17 cellular contexts compared by ENCODE assay signal in the genomic region with DNA sequence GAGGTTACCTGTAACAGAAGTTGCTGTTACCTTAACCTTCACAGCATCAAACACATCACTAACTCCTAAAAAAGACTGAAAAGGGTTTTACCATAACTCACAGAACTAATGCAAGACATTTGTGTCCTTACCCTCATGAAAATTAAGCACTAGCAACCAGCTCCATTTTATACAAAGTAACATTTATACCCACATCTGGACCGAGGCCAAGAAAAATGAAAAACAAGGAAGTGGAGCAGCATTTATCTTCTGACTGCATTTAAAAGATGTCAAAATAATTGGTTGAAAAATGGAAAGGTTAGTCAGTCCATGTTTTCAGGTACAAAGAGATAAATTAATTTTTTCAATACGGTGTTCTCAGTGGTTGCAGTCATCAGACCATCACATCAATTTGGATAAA. TPM values are rescaled to one million over a fixed set of nuclear protein-coding genes. Genes with fewer than 3 reads are reported as not detected.
DNase-seq lines count a peak whose midpoint lies in the region; ATAC-seq and TF ChIP-seq lines count a peak whose summit lies in the region.
"Had no signal": no experiment of that assay in that cellular context is flagged by ENCODE, and none has a peak within 500 bp of the region (broad histone marks: within the 10 kb centered on the region; RNA-seq: fewer than 3 reads in every experiment).

No MANE protein-coding gene starts in this region.

- no peak for ATAC-seq in right lobe of liver
- ATAC-seq: CD8-positive, alpha-beta T cell; HepG2; T-helper 17 cell had no signal

- intact Hi-C loops in MCF 10A (cut with micrococcal nuclease), result no loop called here
- intact Hi-C loops in breast epithelium (cut with DNase I; ENCODE audit: low total_unique reads), result no loop called here
- intact Hi-C loops in right lobe of liver (cut with DNase I), result no loop called here

- H3K27ac ChIP-seq in breast epithelium (no peak overlapping the region), right lobe of liver (peak overlapping the region in 1 of 3 donors; percentile 91)
- H3K27ac ChIP-seq: 22Rv1, RWPE1 had no signal

- H3K9me3 ChIP-seq in breast epithelium (no peaks in the 10 kb centered on the region), right lobe of liver (no peaks in the 10 kb centered on the region)

- peak; percentile 49 for DNase-seq in DMS 273 (lab: John Stamatoyannopoulos, UW; ENCODE audit: unreplicated experiment)
- DNase-seq in DMS 273 treated with DMSO at 0.1 percent for 48 hours (lab: John Stamatoyannopoulos, UW), result no peak
- peak; percentile 14 for DNase-seq in MCF 10A (ENCODE audit: unreplicated experiment)
- no peak for DNase-seq in breast epithelium (ENCODE audit: low spot score in 2 of 2)
- peak; percentile 11 for DNase-seq in OCI-M1 (lab: John Stamatoyannopoulos, UW)
- DNase-seq in type B pancreatic cell (ENCODE audit: extremely low spot score, unreplicated experiment), result no peak
- no peak for DNase-seq in GM19240 (ENCODE audit: insufficient read length, low spot score)
- DNase-seq in right lobe of liver, result no peak
- DNase-seq: CD8-positive, alpha-beta T cell; EL; HFFc6; NCI-H446 treated with DMSO at 0.1 percent for 48 hours; T-helper 17 cell had no signal

- POLR2A ChIA-PET in MCF 10A (lab: Yijun Ruan, JAX), result interaction anchor here (0.8 kb wide), 1 partner anchor 15 kb away, joined by 3 read pairs; no protein-coding TSS in a partner anchor

- no peaks in the 10 kb centered on the region for H3K36me3 ChIP-seq in breast epithelium
- H3K36me3 ChIP-seq in right lobe of liver, result peaks cover 0 to 15% (median 5%) of the 10 kb centered on the region in 4 donors

- H3K36me3 Mint-ChIP-seq in MCF 10A (ENCODE audit: insufficient read depth, unreplicated experiment) (no peaks in the 10 kb centered on the region), type B pancreatic cell (no peaks in the 10 kb centered on the region)
- H3K36me3 Mint-ChIP-seq: CD8-positive, alpha-beta T cell had no signal

- H3K4me3 Mint-ChIP-seq in MCF 10A (ENCODE audit: unreplicated experiment) (no peak overlapping the region), type B pancreatic cell (peak overlapping the region; percentile 10)
- H3K4me3 Mint-ChIP-seq: CD8-positive, alpha-beta T cell; HFFc6; T-helper 17 cell had no signal

- CTCF ChIA-PET in MCF 10A (lab: Yijun Ruan, JAX), result interaction anchor here (1.0 kb wide), 1 partner anchor 50 kb away, joined by 4 read pairs; no protein-coding TSS in a partner anchor

- H3K27me3 Mint-ChIP-seq in MCF 10A (ENCODE audit: insufficient read depth, unreplicated experiment), result peaks cover 15% of the 10 kb centered on the region
- H3K27me3 Mint-ChIP-seq in type B pancreatic cell, result peaks cover 79% of the 10 kb centered on the region

- TF ChIP-seq POLR2A in breast epithelium (IDR thresholded peaks at IDR 0.05) (no peak), right lobe of liver (IDR thresholded peaks at IDR 0.05) (no peak)

- H3K4me3 ChIP-seq in breast epithelium, result no peak overlapping the region
- no peak overlapping the region for H3K4me3 ChIP-seq in right lobe of liver

- TF ChIP-seq CTCF in MCF 10A (IDR thresholded peaks at IDR 0.05; ENCODE audit: unreplicated experiment), result no peak
- TF ChIP-seq CTCF in breast epithelium (IDR thresholded peaks at IDR 0.05), result no peak
- no peak for TF ChIP-seq CTCF in type B pancreatic cell (conservative IDR thresholded peaks at IDR 0.05)
- no peak for TF ChIP-seq CTCF in right lobe of liver (IDR thresholded peaks at IDR 0.05)

- 30% methylated on average over 2 of the region's 2 CpGs for WGBS in right lobe of liver (ENCODE audit: insufficient coverage, low coverage, low lambda C conversion rate, missing lambda C conversion rate)

- H3K27me3 ChIP-seq in breast epithelium, result peaks cover 0 to 20% of the 10 kb centered on the region in 2 donors
- H3K27me3 ChIP-seq in right lobe of liver, result no peaks in the 10 kb centered on the region

- no peaks in the 10 kb centered on the region for H3K9me3 Mint-ChIP-seq in MCF 10A (ENCODE audit: unreplicated experiment)
- H3K9me3 Mint-ChIP-seq in type B pancreatic cell, result no peaks in the 10 kb centered on the region
- H3K9me3 Mint-ChIP-seq: HFFc6 had no signal

- H3K27ac Mint-ChIP-seq in MCF 10A (ENCODE audit: low read depth, unreplicated experiment) (no peak overlapping the region), type B pancreatic cell (no peak overlapping the region)
- H3K27ac Mint-ChIP-seq: CD8-positive, alpha-beta T cell; HFFc6; T-helper 17 cell had no signal

- H3K4me1 Mint-ChIP-seq in MCF 10A (ENCODE audit: insufficient read depth, unreplicated experiment) (peaks cover 5% of the 10 kb centered on the region), type B pancreatic cell (ENCODE audit: unreplicated experiment) (peaks cover 10% of the 10 kb centered on the region)

- BruUV-seq in MCF 10A (replicated peaks; lab: Mats Ljungman, UMichigan), result no TSS peak

- H3K4me1 ChIP-seq in breast epithelium, result no peaks in the 10 kb centered on the region
- H3K4me1 ChIP-seq in right lobe of liver, result peaks cover 0 to 12% (median 4%) of the 10 kb centered on the region in 4 donors

RNA-seq across cellular contexts. Expression of gene RBP4, which starts 3.1 kb away (rescaled TPM):
- total RNA-seq in MCF 10A (2022) (not detected in 2 replicates), breast epithelium (100 to 1,000 TPM in 2 of 3 donors, 10 to 100 TPM in 1; 63.5 to 813 (median 111) TPM), type B pancreatic cell (ENCODE audit: low replicate concordance) (30.3 and 54.3 TPM in 2 replicates), right lobe of liver (1,000 to 10,000 TPM; 4,975 to 8,539 (median 5,621) TPM)
- total RNA-seq: CD8-positive, alpha-beta T cell; HFFc6; T-helper 17 cell had no signal

RNA-seq across cellular contexts. Expression of gene PDE6C, which starts 8.2 kb away (rescaled TPM):
- total RNA-seq in MCF 10A (2022), result not detected in 2 replicates
- not detected for total RNA-seq in breast epithelium
- total RNA-seq in type B pancreatic cell (ENCODE audit: low replicate concordance), result not detected in 2 replicates
- not detected for total RNA-seq in right lobe of liver
- total RNA-seq: CD8-positive, alpha-beta T cell; H4; HFFc6; T-helper 17 cell had no signal

RNA-seq across cellular contexts. Expression of gene FFAR4, which starts 37.7 kb away (rescaled TPM):
- total RNA-seq in MCF 10A (2022) (not detected in 2 replicates), breast epithelium (1 to 10 TPM in 2 of 3 donors, under 1 TPM in 1; 0.33 to 2.9 (median 1.0) TPM), type B pancreatic cell (ENCODE audit: low replicate concordance) (0.70 and 1.2 TPM in 2 replicates), right lobe of liver (under 1 TPM; 0.07 to 0.27 (median 0.19) TPM)
- total RNA-seq: CD8-positive, alpha-beta T cell; H4; HepG2; HFFc6; T-helper 17 cell had no signal

Comparison
In these comparisons a context has a peak if more than half of its experiments do, and no peak if none do; other contexts are left out.
1. DNase-seq: peak in DMS 273 (single experiment), MCF 10A (single experiment) and OCI-M1 (single experiment); none in DMS 273 treated with DMSO at 0.1 percent for 48 hours (single experiment), breast epithelium (0 of 2), type B pancreatic cell (single experiment), GM19240 (single experiment) and right lobe of liver (0 of 3).
2. RNA of gene RBP4, which starts 3.1 kb away (total RNA-seq): 4,975 to 8,539 TPM in right lobe of liver, 63.5 to 813 TPM in breast epithelium and 30.3 to 54.3 TPM in type B pancreatic cell; not detected in MCF 10A; every median in the first group is over 10 times any median in the second.